In the genomic region with DNA sequence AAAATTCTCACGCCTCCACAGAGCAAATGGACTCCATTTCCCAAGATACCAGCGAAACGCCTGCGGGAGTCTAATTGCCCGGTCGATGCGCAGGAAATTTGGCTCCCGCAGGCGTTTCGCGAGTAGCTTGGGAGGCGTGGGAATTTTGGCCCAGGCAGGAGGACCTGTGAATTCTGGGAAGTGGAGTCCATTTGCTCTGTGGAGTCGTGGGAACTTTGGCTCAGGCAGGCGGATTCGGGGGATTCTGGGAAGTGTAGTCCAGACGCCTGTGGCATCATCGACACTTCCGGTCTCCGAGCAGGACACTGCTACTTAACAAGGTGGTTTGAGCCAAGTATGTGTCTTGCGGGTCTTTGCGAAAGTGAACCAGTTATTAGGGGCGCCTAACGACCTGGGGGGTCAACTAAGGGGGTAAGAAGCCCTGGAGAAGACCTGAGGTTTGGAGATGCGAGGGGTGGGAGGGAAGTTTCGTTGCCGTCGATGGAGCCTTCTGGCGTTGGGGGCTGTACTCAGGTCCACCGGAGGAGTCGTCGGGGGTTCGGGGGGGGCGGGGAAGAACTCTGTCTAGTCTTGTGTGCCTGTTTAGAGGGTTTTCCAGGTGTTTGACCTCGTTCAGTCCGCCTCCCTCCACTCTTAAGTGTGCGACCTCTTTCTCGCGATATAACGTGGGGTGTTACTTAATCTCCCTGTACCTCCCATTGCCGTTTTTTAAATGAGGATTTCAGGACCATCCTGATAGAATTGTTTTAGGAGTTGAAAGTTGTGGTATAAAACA, we compare ENCODE assay signal across 1 cellular context.
TF ChIP-seq lines count a peak whose summit lies in the region.

A gene (plus strand): TSS at position 277 of the 775 bp plus-strand sequence. CDS start 4,356 bp downstream, outside the sequence.

TF ChIP-seq in H1, 55 proteins besides CTCF, POLR2A, EP300 and RAD21 (continued from another document):
- TF ChIP-seq, protein P1, sequence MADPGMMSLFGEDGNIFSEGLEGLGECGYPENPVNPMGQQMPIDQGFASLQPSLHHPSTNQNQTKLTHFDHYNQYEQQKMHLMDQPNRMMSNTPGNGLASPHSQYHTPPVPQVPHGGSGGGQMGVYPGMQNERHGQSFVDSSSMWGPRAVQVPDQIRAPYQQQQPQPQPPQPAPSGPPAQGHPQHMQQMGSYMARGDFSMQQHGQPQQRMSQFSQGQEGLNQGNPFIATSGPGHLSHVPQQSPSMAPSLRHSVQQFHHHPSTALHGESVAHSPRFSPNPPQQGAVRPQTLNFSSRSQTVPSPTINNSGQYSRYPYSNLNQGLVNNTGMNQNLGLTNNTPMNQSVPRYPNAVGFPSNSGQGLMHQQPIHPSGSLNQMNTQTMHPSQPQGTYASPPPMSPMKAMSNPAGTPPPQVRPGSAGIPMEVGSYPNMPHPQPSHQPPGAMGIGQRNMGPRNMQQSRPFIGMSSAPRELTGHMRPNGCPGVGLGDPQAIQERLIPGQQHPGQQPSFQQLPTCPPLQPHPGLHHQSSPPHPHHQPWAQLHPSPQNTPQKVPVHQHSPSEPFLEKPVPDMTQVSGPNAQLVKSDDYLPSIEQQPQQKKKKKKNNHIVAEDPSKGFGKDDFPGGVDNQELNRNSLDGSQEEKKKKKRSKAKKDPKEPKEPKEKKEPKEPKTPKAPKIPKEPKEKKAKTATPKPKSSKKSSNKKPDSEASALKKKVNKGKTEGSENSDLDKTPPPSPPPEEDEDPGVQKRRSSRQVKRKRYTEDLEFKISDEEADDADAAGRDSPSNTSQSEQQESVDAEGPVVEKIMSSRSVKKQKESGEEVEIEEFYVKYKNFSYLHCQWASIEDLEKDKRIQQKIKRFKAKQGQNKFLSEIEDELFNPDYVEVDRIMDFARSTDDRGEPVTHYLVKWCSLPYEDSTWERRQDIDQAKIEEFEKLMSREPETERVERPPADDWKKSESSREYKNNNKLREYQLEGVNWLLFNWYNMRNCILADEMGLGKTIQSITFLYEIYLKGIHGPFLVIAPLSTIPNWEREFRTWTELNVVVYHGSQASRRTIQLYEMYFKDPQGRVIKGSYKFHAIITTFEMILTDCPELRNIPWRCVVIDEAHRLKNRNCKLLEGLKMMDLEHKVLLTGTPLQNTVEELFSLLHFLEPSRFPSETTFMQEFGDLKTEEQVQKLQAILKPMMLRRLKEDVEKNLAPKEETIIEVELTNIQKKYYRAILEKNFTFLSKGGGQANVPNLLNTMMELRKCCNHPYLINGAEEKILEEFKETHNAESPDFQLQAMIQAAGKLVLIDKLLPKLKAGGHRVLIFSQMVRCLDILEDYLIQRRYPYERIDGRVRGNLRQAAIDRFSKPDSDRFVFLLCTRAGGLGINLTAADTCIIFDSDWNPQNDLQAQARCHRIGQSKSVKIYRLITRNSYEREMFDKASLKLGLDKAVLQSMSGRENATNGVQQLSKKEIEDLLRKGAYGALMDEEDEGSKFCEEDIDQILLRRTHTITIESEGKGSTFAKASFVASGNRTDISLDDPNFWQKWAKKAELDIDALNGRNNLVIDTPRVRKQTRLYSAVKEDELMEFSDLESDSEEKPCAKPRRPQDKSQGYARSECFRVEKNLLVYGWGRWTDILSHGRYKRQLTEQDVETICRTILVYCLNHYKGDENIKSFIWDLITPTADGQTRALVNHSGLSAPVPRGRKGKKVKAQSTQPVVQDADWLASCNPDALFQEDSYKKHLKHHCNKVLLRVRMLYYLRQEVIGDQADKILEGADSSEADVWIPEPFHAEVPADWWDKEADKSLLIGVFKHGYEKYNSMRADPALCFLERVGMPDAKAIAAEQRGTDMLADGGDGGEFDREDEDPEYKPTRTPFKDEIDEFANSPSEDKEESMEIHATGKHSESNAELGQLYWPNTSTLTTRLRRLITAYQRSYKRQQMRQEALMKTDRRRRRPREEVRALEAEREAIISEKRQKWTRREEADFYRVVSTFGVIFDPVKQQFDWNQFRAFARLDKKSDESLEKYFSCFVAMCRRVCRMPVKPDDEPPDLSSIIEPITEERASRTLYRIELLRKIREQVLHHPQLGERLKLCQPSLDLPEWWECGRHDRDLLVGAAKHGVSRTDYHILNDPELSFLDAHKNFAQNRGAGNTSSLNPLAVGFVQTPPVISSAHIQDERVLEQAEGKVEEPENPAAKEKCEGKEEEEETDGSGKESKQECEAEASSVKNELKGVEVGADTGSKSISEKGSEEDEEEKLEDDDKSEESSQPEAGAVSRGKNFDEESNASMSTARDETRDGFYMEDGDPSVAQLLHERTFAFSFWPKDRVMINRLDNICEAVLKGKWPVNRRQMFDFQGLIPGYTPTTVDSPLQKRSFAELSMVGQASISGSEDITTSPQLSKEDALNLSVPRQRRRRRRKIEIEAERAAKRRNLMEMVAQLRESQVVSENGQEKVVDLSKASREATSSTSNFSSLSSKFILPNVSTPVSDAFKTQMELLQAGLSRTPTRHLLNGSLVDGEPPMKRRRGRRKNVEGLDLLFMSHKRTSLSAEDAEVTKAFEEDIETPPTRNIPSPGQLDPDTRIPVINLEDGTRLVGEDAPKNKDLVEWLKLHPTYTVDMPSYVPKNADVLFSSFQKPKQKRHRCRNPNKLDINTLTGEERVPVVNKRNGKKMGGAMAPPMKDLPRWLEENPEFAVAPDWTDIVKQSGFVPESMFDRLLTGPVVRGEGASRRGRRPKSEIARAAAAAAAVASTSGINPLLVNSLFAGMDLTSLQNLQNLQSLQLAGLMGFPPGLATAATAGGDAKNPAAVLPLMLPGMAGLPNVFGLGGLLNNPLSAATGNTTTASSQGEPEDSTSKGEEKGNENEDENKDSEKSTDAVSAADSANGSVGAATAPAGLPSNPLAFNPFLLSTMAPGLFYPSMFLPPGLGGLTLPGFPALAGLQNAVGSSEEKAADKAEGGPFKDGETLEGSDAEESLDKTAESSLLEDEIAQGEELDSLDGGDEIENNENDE (IDR thresholded peaks at IDR 0.05; ENCODE audit: insufficient replicate concordance, low read length): no peak
- TF ChIP-seq SIX5 (IDR thresholded peaks at IDR 0.05; ENCODE audit: low read depth, low read length) (peak; percentile 92), YY1 (IDR thresholded peaks at IDR 0.05; ENCODE audit: low read depth, low read length) (no peak; the same call in 1 of the 2 replicates), NRF1 (IDR thresholded peaks at IDR 0.05; ENCODE audit: low read depth, low read length) (no peak), ZNF274 (IDR thresholded peaks at IDR 0.05; ENCODE audit: borderline replicate concordance, extremely low read depth, low read length) (no peak), BCL11A (IDR thresholded peaks at IDR 0.05; ENCODE audit: low read depth in 2 of 2, low read length in 2 of 2) (no peak), ASH2L (IDR thresholded peaks at IDR 0.05; ENCODE audit: low read length) (no peak), TBP (IDR thresholded peaks at IDR 0.05; ENCODE audit: low read depth, low read length) (no peak; the same call in 1 of the 2 replicates), CHD2 (IDR thresholded peaks at IDR 0.05; ENCODE audit: low read length) (peak; percentile 81), RBBP5 (IDR thresholded peaks at IDR 0.05; ENCODE audit: borderline replicate concordance, low read depth, low read length) (no peak), CBX8 (IDR thresholded peaks at IDR 0.05; ENCODE audit: borderline replicate concordance, low read depth, low read length) (no peak), CEBPB (IDR thresholded peaks at IDR 0.05; ENCODE audit: low read depth, low read length) (0 out of 2 replicates have a peak, but pooled peaks have one; percentile 1), POU5F1 (IDR thresholded peaks at IDR 0.05; ENCODE audit: low read depth, low read length) (no peak), CTBP2 (IDR thresholded peaks at IDR 0.05; ENCODE audit: borderline replicate concordance, insufficient read depth, insufficient read length, low read length) (no peak), HDAC2 (IDR thresholded peaks at IDR 0.05; ENCODE audit: borderline replicate concordance in 1 of 2, low read depth in 2 of 2, low read length in 2 of 2) (no peak), KDM4A (IDR thresholded peaks at IDR 0.05; ENCODE audit: low read depth, low read length, severe bottlenecking) (peak; percentile 74), GTF2F1 (IDR thresholded peaks at IDR 0.05; ENCODE audit: borderline replicate concordance, low read depth, low read length) (no peak), JUND (IDR thresholded peaks at IDR 0.05; ENCODE audit: low read length) (no peak), EZH2 (IDR thresholded peaks at IDR 0.05; ENCODE audit: low read depth, low read length, severe bottlenecking) (no peak), RXRA (IDR thresholded peaks at IDR 0.05; ENCODE audit: insufficient read depth, low read depth, low read length) (no peak), KDM1A (IDR thresholded peaks at IDR 0.05; ENCODE audit: borderline replicate concordance, low read length) (no peak), SP1 (IDR thresholded peaks at IDR 0.05; ENCODE audit: low read depth, low read length) (no peak), JUN (IDR thresholded peaks at IDR 0.05; ENCODE audit: low read depth, low read length) (no peak), RFX5 (IDR thresholded peaks at IDR 0.05; ENCODE audit: borderline replicate concordance, low read depth, low read length) (no peak), GABPA (IDR thresholded peaks at IDR 0.05; ENCODE audit: borderline replicate concordance, insufficient read depth, low read length) (peak; percentile 83; the same call in 1 of the 2 replicates), TAF7 (optimal IDR thresholded peaks at IDR 0.05; ENCODE audit: borderline replicate concordance, low read depth, low read length) (no peak), NANOG (IDR thresholded peaks at IDR 0.05; ENCODE audit: insufficient read depth, low read depth, low read length, poor library complexity, severe bottlenecking) (peak; percentile 27), TEAD4 (IDR thresholded peaks at IDR 0.05; ENCODE audit: low read depth, low read length) (no peak), SP4 (IDR thresholded peaks at IDR 0.05; ENCODE audit: low read length) (no peak), CBX5 (IDR thresholded peaks at IDR 0.05; ENCODE audit: low read depth, low read length) (no peak), SIRT6 (IDR thresholded peaks at IDR 0.05; ENCODE audit: low read length) (no peak), FOSL1 (IDR thresholded peaks at IDR 0.05; ENCODE audit: insufficient read depth, low read depth, low read length) (no peak), BRCA1 (IDR thresholded peaks at IDR 0.05; ENCODE audit: low read depth, low read length) (peak; percentile 31; the same call in 1 of the 2 replicates), KDM5A (IDR thresholded peaks at IDR 0.05; ENCODE audit: low read length) (no peak), BACH1 (IDR thresholded peaks at IDR 0.05; ENCODE audit: low read length) (peak; percentile 42; the same call in 1 of the 2 replicates), EGR1 (IDR thresholded peaks at IDR 0.05; ENCODE audit: borderline replicate concordance, low read depth, low read length) (no peak), PHF8 (conservative IDR thresholded peaks at IDR 0.05; ENCODE audit: low read depth, low read length) (peak; percentile 56), HDAC6 (IDR thresholded peaks at IDR 0.05; ENCODE audit: low read depth, low read length) (no peak), SRF (IDR thresholded peaks at IDR 0.05; ENCODE audit: low read depth, low read length) (no peak), SP2 (IDR thresholded peaks at IDR 0.05; ENCODE audit: low read length) (no peak), SIN3A (conservative IDR thresholded peaks at IDR 0.05 in 1 of 2, IDR thresholded peaks at IDR 0.05 in 1 of 2; ENCODE audit: low read depth in 1 of 2, low read length in 2 of 2) (0 out of 4 replicates have a peak, but pooled peaks of 1 of the 2 experiments have one; percentile 20), MAFK (IDR thresholded peaks at IDR 0.05; ENCODE audit: low read depth, low read length) (no peak), RNF2 (IDR thresholded peaks at IDR 0.05; ENCODE audit: borderline replicate concordance, low read depth, low read length, missing control alignments, poor library complexity, severe bottlenecking) (no peak), TAF1 (IDR thresholded peaks at IDR 0.05; ENCODE audit: low read depth, low read length) (peak; percentile 70), CREB1 (IDR thresholded peaks at IDR 0.05) (peak; percentile 50), TCF12 (IDR thresholded peaks at IDR 0.05; ENCODE audit: low read depth, low read length) (no peak)
- TF ChIP-seq, protein P2, sequence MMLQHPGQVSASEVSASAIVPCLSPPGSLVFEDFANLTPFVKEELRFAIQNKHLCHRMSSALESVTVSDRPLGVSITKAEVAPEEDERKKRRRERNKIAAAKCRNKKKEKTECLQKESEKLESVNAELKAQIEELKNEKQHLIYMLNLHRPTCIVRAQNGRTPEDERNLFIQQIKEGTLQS (IDR thresholded peaks at IDR 0.05; ENCODE audit: insufficient read depth, low read depth, low read length): 0 out of 2 replicates have a peak, but pooled peaks have one; percentile 40
- TF ChIP-seq, protein P3, sequence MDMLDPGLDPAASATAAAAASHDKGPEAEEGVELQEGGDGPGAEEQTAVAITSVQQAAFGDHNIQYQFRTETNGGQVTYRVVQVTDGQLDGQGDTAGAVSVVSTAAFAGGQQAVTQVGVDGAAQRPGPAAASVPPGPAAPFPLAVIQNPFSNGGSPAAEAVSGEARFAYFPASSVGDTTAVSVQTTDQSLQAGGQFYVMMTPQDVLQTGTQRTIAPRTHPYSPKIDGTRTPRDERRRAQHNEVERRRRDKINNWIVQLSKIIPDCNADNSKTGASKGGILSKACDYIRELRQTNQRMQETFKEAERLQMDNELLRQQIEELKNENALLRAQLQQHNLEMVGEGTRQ (IDR thresholded peaks at IDR 0.05; ENCODE audit: low read length): no peak
- TF ChIP-seq, protein P4, sequence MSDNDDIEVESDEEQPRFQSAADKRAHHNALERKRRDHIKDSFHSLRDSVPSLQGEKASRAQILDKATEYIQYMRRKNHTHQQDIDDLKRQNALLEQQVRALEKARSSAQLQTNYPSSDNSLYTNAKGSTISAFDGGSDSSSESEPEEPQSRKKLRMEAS (IDR thresholded peaks at IDR 0.05): no peak; the same call in 1 of the 2 replicates
- TF ChIP-seq, protein P5, sequence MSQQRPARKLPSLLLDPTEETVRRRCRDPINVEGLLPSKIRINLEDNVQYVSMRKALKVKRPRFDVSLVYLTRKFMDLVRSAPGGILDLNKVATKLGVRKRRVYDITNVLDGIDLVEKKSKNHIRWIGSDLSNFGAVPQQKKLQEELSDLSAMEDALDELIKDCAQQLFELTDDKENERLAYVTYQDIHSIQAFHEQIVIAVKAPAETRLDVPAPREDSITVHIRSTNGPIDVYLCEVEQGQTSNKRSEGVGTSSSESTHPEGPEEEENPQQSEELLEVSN (IDR thresholded peaks at IDR 0.05): no peak
TF ChIP-seq in H1: peak in this region for 13.
